ENCODE assay signal across 8 cellular contexts in genomic region chr5:54229041-54229780, GRCh38.
DNase-seq lines count a peak whose midpoint lies in the region; ATAC-seq and TF ChIP-seq lines count a peak whose summit lies in the region.

No MANE protein-coding gene starts in this region.

- peak overlapping the region; percentile 3; the same call in 1 of the 2 replicates for H3K4me2 ChIP-seq in KMS-11

- H3K9ac ChIP-seq in KMS-11 (no peak overlapping the region), adipocyte (ENCODE audit: low read length) (no peak overlapping the region)

- no peaks in the 10 kb centered on the region for H3K79me2 ChIP-seq in KMS-11 (ENCODE audit: insufficient read depth, low read depth)

- H3K27me3 ChIP-seq in KMS-11 (ENCODE audit: insufficient read depth, low read depth): no peaks in the 10 kb centered on the region
- H3K27me3 ChIP-seq in adipocyte (replicated peaks; ENCODE audit: control insufficient read depth, insufficient read depth, low read length): no peaks in the 10 kb centered on the region
- H3K27me3 ChIP-seq in right atrium auricular region: no peaks in the 10 kb centered on the region
- no peaks in the 10 kb centered on the region for H3K27me3 ChIP-seq in sigmoid colon

- H3K27ac ChIP-seq in KMS-11 (no peak overlapping the region), right atrium auricular region (no peak overlapping the region), sigmoid colon (no peak overlapping the region)

- H3K4me1 ChIP-seq in KMS-11 (ENCODE audit: low read depth, poor library complexity, severe bottlenecking): peaks cover 8% of the 10 kb centered on the region
- H3K4me1 ChIP-seq in adipocyte (ENCODE audit: control insufficient read depth, insufficient read depth, low read length): peaks cover 6% of the 10 kb centered on the region
- H3K4me1 ChIP-seq in right atrium auricular region: peaks cover 0 to 6% of the 10 kb centered on the region in 2 donors
- peaks cover 0 to 27% (median 9%) of the 10 kb centered on the region in 4 donors for H3K4me1 ChIP-seq in sigmoid colon

- no peaks in the 10 kb centered on the region for H3K36me3 ChIP-seq in KMS-11 (ENCODE audit: insufficient read depth)
- no peaks in the 10 kb centered on the region for H3K36me3 ChIP-seq in adipocyte (ENCODE audit: control insufficient read depth, insufficient read depth, low read length, severe bottlenecking)
- no peaks in the 10 kb centered on the region for H3K36me3 ChIP-seq in right atrium auricular region
- H3K36me3 ChIP-seq in sigmoid colon: no peaks in the 10 kb centered on the region

- peak; percentile 94 for ATAC-seq in GM21786 (IDR thresholded peaks at IDR 0.05; ENCODE audit: unreplicated experiment)

- no peak for TF ChIP-seq EP300 in sigmoid colon (IDR thresholded peaks at IDR 0.05)

- DNase-seq in GM12864 (ENCODE audit: low read depth): no peak
- DNase-seq in SW 1271 (lab: John Stamatoyannopoulos, UW): peak; percentile 23 to 58
- DNase-seq in adipocyte (ENCODE audit: low read depth): peak; percentile 88
- peak; percentile 86 for DNase-seq in right atrium auricular region (ENCODE audit: low spot score)
- DNase-seq in sigmoid colon: peak; percentile 86
- no peak for DNase-seq in amniotic stem cell (lab: John Stamatoyannopoulos, UW)

- intact Hi-C loops in sigmoid colon (cut with DNase I): loop anchor here (5.0 to 10.0 kb wide), 5 partner anchors 667 to 1284 kb away; partner anchors contain the start of genes MOCS2 and NDUFS4

- no peak for TF ChIP-seq POLR2A in sigmoid colon (IDR thresholded peaks at IDR 0.05)

- TF ChIP-seq CTCF in GM12864 (IDR thresholded peaks at IDR 0.05; ENCODE audit: low read depth, low read length, missing control alignments) (peak; percentile 86), KMS-11 (conservative IDR thresholded peaks at IDR 0.05; ENCODE audit: low read depth, low read length) (peak; percentile 98), right atrium auricular region (IDR thresholded peaks at IDR 0.05) (peak; percentile 90 to 92), sigmoid colon (IDR thresholded peaks at IDR 0.05) (peak; percentile 54 to 91 (median 86))

- no peaks in the 10 kb centered on the region for H4K20me1 ChIP-seq in KMS-11 (ENCODE audit: insufficient read depth)

- no peaks in the 10 kb centered on the region for H3K9me3 ChIP-seq in adipocyte (ENCODE audit: control insufficient read depth, low read length)
- no peaks in the 10 kb centered on the region for H3K9me3 ChIP-seq in right atrium auricular region
- H3K9me3 ChIP-seq in sigmoid colon: no peaks in the 10 kb centered on the region

- no peak overlapping the region for H2AFZ ChIP-seq in KMS-11 (ENCODE audit: low read depth)

- no peak overlapping the region for H3K4me3 ChIP-seq in GM12864 (ENCODE audit: low read depth, low read length)
- no peak overlapping the region for H3K4me3 ChIP-seq in KMS-11 (IDR thresholded peaks at IDR 0.05; ENCODE audit: insufficient read depth, low read depth, low read length)
- no peak overlapping the region for H3K4me3 ChIP-seq in adipocyte (ENCODE audit: low read length)
- H3K4me3 ChIP-seq in right atrium auricular region: no peak overlapping the region
- no peak overlapping the region for H3K4me3 ChIP-seq in sigmoid colon

- WGBS in sigmoid colon, 2 donors: 6 to 21% methylated on average over 6 of the region's 6 CpGs

Comparison
In these comparisons a context has a peak if more than half of its experiments do, and no peak if none do; other contexts are left out.
1. DNase-seq: peak in SW 1271 (2 of 2), adipocyte (single experiment), right atrium auricular region (single experiment) and sigmoid colon (single experiment); none in GM12864 (single experiment) and amniotic stem cell (single experiment).
2. Peak in every context shown above with its lines, with median percentiles within 50 percentile points of each other: CTCF ChIP-seq.